ENCODE assay signal across 19 cellular contexts in the genomic region with DNA sequence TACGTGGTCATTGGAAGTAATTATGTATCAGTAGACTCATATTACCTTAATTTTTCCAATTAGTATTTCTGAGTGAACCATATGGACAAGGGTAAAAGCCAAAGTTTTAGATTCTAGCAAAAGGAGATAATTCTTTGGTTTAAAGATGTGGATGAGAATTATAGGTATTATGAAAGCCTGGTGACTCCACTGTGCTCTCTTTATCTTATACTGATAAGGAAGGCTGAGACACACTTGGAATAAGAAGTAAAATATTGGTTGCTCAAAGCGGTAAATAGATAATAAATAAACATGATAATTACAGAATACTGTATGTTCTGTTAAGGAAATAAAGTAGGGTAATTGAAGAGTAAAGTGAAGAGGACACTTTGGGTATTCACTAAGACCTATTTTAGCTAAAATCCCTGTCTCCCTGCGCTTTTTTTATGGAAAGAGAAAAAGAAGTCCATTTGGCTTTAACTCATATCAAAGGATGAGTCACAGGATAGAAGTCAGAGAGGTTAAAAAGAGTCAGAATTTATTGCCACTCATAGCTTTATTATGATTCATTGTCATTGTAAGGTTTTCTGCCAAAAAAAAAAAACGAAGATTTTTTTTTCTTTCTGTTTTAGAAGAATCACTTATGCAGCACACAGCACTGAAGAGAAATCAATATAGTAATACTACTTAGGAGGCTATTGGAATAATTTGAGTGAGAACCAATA.
DNase-seq lines count a peak whose midpoint lies in the region; ATAC-seq, FAIRE-seq and TF ChIP-seq lines count a peak whose summit lies in the region.
"Had no signal": no experiment of that assay in that cellular context is flagged by ENCODE, and none has a peak within 500 bp of the region (broad histone marks: within the 10 kb centered on the region; RNA-seq: fewer than 3 reads in every experiment).

No MANE protein-coding gene starts in this region.

- 65 to 66% methylated on average over 4 of the region's 4 CpGs for WGBS in testis, 2 donors

- peak; percentile 95 for FAIRE-seq in RCC 7860 (lab: Jason Lieb, UNC)
- FAIRE-seq in endothelial cell of umbilical vein (lab: Jason Lieb, UNC): no peak
- FAIRE-seq: G401.6 had no signal

- ATAC-seq in GM19467 (IDR thresholded peaks at IDR 0.05; ENCODE audit: unreplicated experiment): no peak
- ATAC-seq: activated CD4-positive, CD25-positive, alpha-beta regulatory T cell treated with anti-CD3 and anti-CD28 coated beads, Interleukin-2, amount 50 U/mL, for 24 hours; natural killer cell; Panc1; T-helper 17 cell had no signal

- TF ChIP-seq CTCF in endothelial cell of umbilical vein (IDR thresholded peaks at IDR 0.05; ENCODE audit: extremely low read depth in 1 of 2, insufficient read depth in 1 of 2, low read depth in 1 of 2, low read length in 2 of 2) (no peak), retinal pigment epithelial cell (conservative IDR thresholded peaks at IDR 0.05; ENCODE audit: low read depth, low read length) (no peak), testis (IDR thresholded peaks at IDR 0.05) (no peak)

- intact Hi-C loops in endothelial cell of umbilical vein (cut with micrococcal nuclease) (no loop called here), testis (cut with DNase I; ENCODE audit: low total_unique reads) (no loop called here)

- TF ChIP-seq POLR2A in endothelial cell of umbilical vein (IDR thresholded peaks at IDR 0.05; ENCODE audit: low read depth, low read length) (no peak), testis (IDR thresholded peaks at IDR 0.05) (no peak)

- H3K4me1 ChIP-seq in endothelial cell of umbilical vein (ENCODE audit: control insufficient read depth, extremely low read depth, insufficient read depth, low read length) (peaks cover 5% of the 10 kb centered on the region), testis (no peaks in the 10 kb centered on the region)
- H3K4me1 ChIP-seq: left ventricle myocardium inferior had no signal

- no peak overlapping the region for H3K27ac ChIP-seq in endothelial cell of umbilical vein (ENCODE audit: insufficient read depth, low read depth, low read length)
- H3K27ac ChIP-seq in testis: no peak overlapping the region
- H3K27ac ChIP-seq: left ventricle myocardium inferior had no signal

- H3K9ac ChIP-seq in endothelial cell of umbilical vein (replicated peaks; ENCODE audit: extremely low read depth, insufficient read depth, low read length): no peak overlapping the region

- no peaks in the 10 kb centered on the region for H3K9me1 ChIP-seq in endothelial cell of umbilical vein (replicated peaks; ENCODE audit: control insufficient read depth, extremely low read depth, insufficient read depth, low read length)

- H3K4me2 ChIP-seq in endothelial cell of umbilical vein (ENCODE audit: insufficient read depth, low read length): peak overlapping the region; percentile 58

- H3K27me3 ChIP-seq in endothelial cell of umbilical vein (ENCODE audit: control insufficient read depth in 2 of 2, insufficient read depth in 2 of 2, low read length in 2 of 2) (no peaks in the 10 kb centered on the region), testis (no peaks in the 10 kb centered on the region)

- H3K79me2 ChIP-seq in endothelial cell of umbilical vein (ENCODE audit: control insufficient read depth, insufficient read depth, low read length): no peaks in the 10 kb centered on the region

- H2AFZ ChIP-seq in endothelial cell of umbilical vein (ENCODE audit: low read depth, low read length): no peak overlapping the region

- H3K9me3 ChIP-seq in endothelial cell of umbilical vein (replicated peaks; ENCODE audit: control insufficient read depth, insufficient read depth, low read length) (no peaks in the 10 kb centered on the region), testis (no peaks in the 10 kb centered on the region)
- H3K9me3 ChIP-seq: left ventricle myocardium inferior had no signal

- BruUV-seq in endothelial cell of umbilical vein (replicated peaks; lab: Mats Ljungman, UMichigan): no TSS peak

- H3K4me3 ChIP-seq in endothelial cell of umbilical vein (replicated peaks in 1 of 3; ENCODE audit: insufficient read depth in 1 of 3, low read depth in 1 of 3, low read length in 3 of 3) (no peak overlapping the region), retinal pigment epithelial cell (ENCODE audit: low read length) (no peak overlapping the region), testis (no peak overlapping the region)
- H3K4me3 ChIP-seq: left ventricle myocardium inferior had no signal

- H3K36me3 ChIP-seq in endothelial cell of umbilical vein (ENCODE audit: control insufficient read depth in 2 of 2, extremely low read depth in 1 of 2, insufficient read depth in 2 of 2, low read length in 2 of 2): no peaks in the 10 kb centered on the region
- no peaks in the 10 kb centered on the region for H3K36me3 ChIP-seq in testis (ENCODE audit: low read depth, missing control alignments)
- H3K36me3 ChIP-seq: left ventricle myocardium inferior had no signal

- H4K20me1 ChIP-seq in endothelial cell of umbilical vein (replicated peaks; ENCODE audit: control insufficient read depth, extremely low read depth, insufficient read depth, low read length): no peaks in the 10 kb centered on the region

- dilution Hi-C loops in endothelial cell of umbilical vein (cut with MboI; ENCODE audit: extremely low pct_ligation_motif_present, low sequenced_read_pairs): no loop called here

- DNase-seq in GM04503 (ENCODE audit: low read depth): peak; percentile 27
- peak; percentile 81 for DNase-seq in RCC 7860 (ENCODE audit: low spot score)
- peak; percentile 66 for DNase-seq in endothelial cell of umbilical vein (ENCODE audit: low read depth, low spot score)
- DNase-seq in retinal pigment epithelial cell (ENCODE audit: low read depth): peak; percentile 12
- DNase-seq in testis: no peak
- no peak for DNase-seq in NCI-H1092 treated with DMSO at 0.1 percent for 48 hours (lab: John Stamatoyannopoulos, UW)
- DNase-seq in T-helper 9 cell: no peak
- DNase-seq: activated naive CD4-positive, alpha-beta T cell treated with anti-CD3 and anti-CD28 coated beads, Interleukin-2, amount 50 U/mL, for 16 hours; left ventricle myocardium inferior; natural killer cell; NCI-H1436 treated with DMSO at 0.1 percent for 48 hours; NCI-H526 treated with DMSO at 0.1 percent for 48 hours; stimulated activated CD4-positive, alpha-beta T cell treated with anti-CD3 and anti-CD28 coated beads, Interleukin-1b, Interleukin-23, amount 100 ng/mL, for 48 hours; stimulated activated CD8-positive, alpha-beta memory T cell treated with anti-CD3 and anti-CD28 coated beads, Interleukin-4, amount 100 ng/mL, for 48 hours; T-helper 17 cell had no signal

- POLR2A ChIA-PET in endothelial cell of umbilical vein (lab: Charles Lee): no interaction called here

- CTCF ChIA-PET in endothelial cell of umbilical vein (lab: Charles Lee): interaction anchor here (0.6 kb wide), 1 partner anchor 1323 kb away, joined by 4 read pairs; no protein-coding TSS in a partner anchor

TF ChIP-seq in endothelial cell of umbilical vein, 7 proteins besides CTCF, POLR2A, EP300 and RAD21:
- TF ChIP-seq FOS (IDR thresholded peaks at IDR 0.05; ENCODE audit: borderline replicate concordance, insufficient read depth, low read length) (peak; percentile 95), GATA2 (IDR thresholded peaks at IDR 0.05; ENCODE audit: insufficient read depth, insufficient read length, low read depth, low read length) (no peak), JUN (IDR thresholded peaks at IDR 0.05; ENCODE audit: borderline replicate concordance, insufficient read depth, insufficient read length, low read depth) (peak; percentile 51), MYC (IDR thresholded peaks at IDR 0.05; ENCODE audit: low read depth, low read length) (no peak), POLR2AphosphoS5 (IDR thresholded peaks at IDR 0.05; ENCODE audit: insufficient read depth, low read depth, low read length) (no peak)
TF ChIP-seq in endothelial cell of umbilical vein: peak in this region for 2.

Comparison
In these comparisons a context has a peak if more than half of its experiments do, and no peak if none do; other contexts are left out.
1. DNase-seq: peak in GM04503 (single experiment), RCC 7860 (single experiment), endothelial cell of umbilical vein (single experiment) and retinal pigment epithelial cell (single experiment); none in testis (single experiment), NCI-H1092 treated with DMSO at 0.1 percent for 48 hours (single experiment) and T-helper 9 cell (single experiment).